In genomic region chr3:48897401-48898376, GRCh38 we compare ENCODE assay signal across 1 cellular context.
TF ChIP-seq lines count a peak whose summit lies in the region.

No MANE protein-coding gene starts in this region.

TF ChIP-seq in HepG2, 621 proteins besides CTCF, POLR2A, EP300 and RAD21 (continued from another document and continues in another):
- TF ChIP-seq ZBTB40 (IDR thresholded peaks at IDR 0.05) (no peak), ZBTB40 (CRISPR knock-in tag; IDR thresholded peaks at IDR 0.05) (no peak), ZNF720 (CRISPR knock-in tag; IDR thresholded peaks at IDR 0.05) (no peak), BCLAF1 (IDR thresholded peaks at IDR 0.05) (no peak), CEBPB (IDR thresholded peaks at IDR 0.05; ENCODE audit: borderline replicate concordance, low read depth, low read length) (peak; percentile 98), SMARCE1 (IDR thresholded peaks at IDR 0.05; ENCODE audit: borderline replicate concordance) (no peak), ZKSCAN8 (CRISPR knock-in tag; IDR thresholded peaks at IDR 0.05; ENCODE audit: borderline replicate concordance) (no peak), THYN1 (CRISPR knock-in tag; IDR thresholded peaks at IDR 0.05; ENCODE audit: borderline replicate concordance, low read depth) (no peak), ZBTB7A (CRISPR knock-in tag; IDR thresholded peaks at IDR 0.05) (no peak), ZBTB4 (CRISPR knock-in tag; IDR thresholded peaks at IDR 0.05; ENCODE audit: borderline replicate concordance) (no peak), ZNF282 (IDR thresholded peaks at IDR 0.05; ENCODE audit: partially characterized antibody) (no peak), ZSCAN9 (CRISPR knock-in tag; IDR thresholded peaks at IDR 0.05; ENCODE audit: borderline replicate concordance) (peak; percentile 33; the same call in 1 of the 2 replicates), ZNF296 (CRISPR knock-in tag; conservative IDR thresholded peaks at IDR 0.05) (no peak), ZNF512 (CRISPR knock-in tag; IDR thresholded peaks at IDR 0.05) (no peak), ZNF207 (IDR thresholded peaks at IDR 0.05; ENCODE audit: borderline replicate concordance) (no peak), HHEX (CRISPR knock-in tag; IDR thresholded peaks at IDR 0.05) (no peak), ZNF724P (CRISPR knock-in tag; IDR thresholded peaks at IDR 0.05; ENCODE audit: borderline replicate concordance) (no peak), JUN (CRISPR knock-in tag; IDR thresholded peaks at IDR 0.05) (no peak), BRCA1 (CRISPR knock-in tag; IDR thresholded peaks at IDR 0.05) (no peak), NFE2L1 (CRISPR knock-in tag; IDR thresholded peaks at IDR 0.05; ENCODE audit: borderline replicate concordance) (no peak), ZMAT3 (CRISPR knock-in tag; conservative IDR thresholded peaks at IDR 0.05) (no peak), MAF1 (CRISPR knock-in tag; IDR thresholded peaks at IDR 0.05; ENCODE audit: borderline replicate concordance) (no peak), HMG20A (CRISPR knock-in tag; IDR thresholded peaks at IDR 0.05; ENCODE audit: borderline replicate concordance) (peak; percentile 58), ZNF354B (CRISPR knock-in tag; IDR thresholded peaks at IDR 0.05) (no peak), ZNF766 (CRISPR knock-in tag; IDR thresholded peaks at IDR 0.05; ENCODE audit: borderline replicate concordance) (no peak), ZNF747 (CRISPR knock-in tag; IDR thresholded peaks at IDR 0.05; ENCODE audit: borderline replicate concordance) (no peak), STAT5B (CRISPR knock-in tag; IDR thresholded peaks at IDR 0.05) (no peak), ZFP41 (CRISPR knock-in tag; IDR thresholded peaks at IDR 0.05; ENCODE audit: borderline replicate concordance) (no peak), MAFG (CRISPR knock-in tag; IDR thresholded peaks at IDR 0.05) (no peak), LRRFIP1 (CRISPR knock-in tag; conservative IDR thresholded peaks at IDR 0.05) (no peak), ZNF329 (CRISPR knock-in tag; IDR thresholded peaks at IDR 0.05; ENCODE audit: low read depth) (no peak), RCOR2 (CRISPR knock-in tag; IDR thresholded peaks at IDR 0.05) (no peak), FOXP1 (IDR thresholded peaks at IDR 0.05) (no peak), FOXP1 (CRISPR knock-in tag; IDR thresholded peaks at IDR 0.05) (peak; percentile 47; the same call in 1 of the 2 replicates), ZNF883 (CRISPR knock-in tag; IDR thresholded peaks at IDR 0.05; ENCODE audit: not compliant biosample characterization) (no peak), NFIB (CRISPR knock-in tag; IDR thresholded peaks at IDR 0.05; ENCODE audit: borderline replicate concordance) (no peak), ZNF562 (CRISPR knock-in tag; IDR thresholded peaks at IDR 0.05; ENCODE audit: borderline replicate concordance) (no peak), POLR2AphosphoS2 (IDR thresholded peaks at IDR 0.05; ENCODE audit: low read depth, low read length) (no peak), TFDP1 (CRISPR knock-in tag; IDR thresholded peaks at IDR 0.05; ENCODE audit: borderline replicate concordance) (peak; percentile 37; the same call in 1 of the 2 replicates), ZNF839 (CRISPR knock-in tag; IDR thresholded peaks at IDR 0.05; ENCODE audit: borderline replicate concordance) (no peak)
